22 cellular contexts compared by ENCODE assay signal in the genomic region with DNA sequence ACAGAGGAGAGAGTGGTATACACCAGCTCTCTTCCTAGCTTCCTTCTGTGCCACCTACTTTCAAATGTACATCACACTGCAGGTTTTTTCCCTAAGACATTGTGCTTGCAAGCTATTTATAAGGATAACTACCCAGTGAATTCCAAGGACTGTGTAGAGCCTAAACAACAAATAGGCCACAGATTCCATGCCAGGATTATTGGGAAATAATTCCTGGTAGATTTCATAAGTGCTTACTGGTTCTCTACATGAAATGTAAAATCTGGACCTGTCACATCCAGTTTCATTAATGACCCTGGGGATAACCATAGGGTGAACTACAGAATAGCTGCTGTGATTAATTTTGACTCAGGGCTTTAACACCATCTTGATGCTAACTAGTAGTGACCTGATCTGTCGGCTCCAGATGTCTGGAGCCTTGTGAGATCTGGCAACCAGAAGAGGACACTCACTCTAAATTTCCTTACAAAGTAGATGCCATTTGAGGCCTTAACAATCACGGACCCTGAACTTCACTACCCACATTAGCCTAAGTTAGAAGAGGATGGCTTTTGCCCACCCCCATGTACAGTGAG. TPM values are rescaled to one million over a fixed set of nuclear protein-coding genes. Genes with fewer than 3 reads are reported as not detected.
DNase-seq lines count a peak whose midpoint lies in the region; ATAC-seq and TF ChIP-seq lines count a peak whose summit lies in the region.
"Had no signal": no experiment of that assay in that cellular context is flagged by ENCODE, and none has a peak within 500 bp of the region (broad histone marks: within the 10 kb centered on the region; RNA-seq: fewer than 3 reads in every experiment).

No MANE protein-coding gene starts in this region.

- H3K4me3 ChIP-seq in fibroblast of the aortic adventitia (ENCODE audit: low read depth, low read length) (no peak overlapping the region), BE2C (ENCODE audit: low read depth, low read length) (no peak overlapping the region)
- H3K4me3 ChIP-seq: A549, GM12878, SK-N-MC had no signal

- H3K27ac Mint-ChIP-seq in brain (peak overlapping the region in 4 of 5 experiments; percentile 47 to 87 (median 61)), progenitor cell of endocrine pancreas (no peak overlapping the region)
- no peak overlapping the region for H3K27ac Mint-ChIP-seq in stimulated activated memory B cell treated with anti-CD40 and anti-IgM and Interleukin-4, amounts not matched to agents 10 μg/mL and 1 μg/mL and 100 μg/mL, for 72 hours
- H3K27ac Mint-ChIP-seq: CD8-positive, alpha-beta T cell had no signal

- H3K27me3 ChIP-seq in BE2C: no peaks in the 10 kb centered on the region

- no peaks in the 10 kb centered on the region for H3K4me1 ChIP-seq in BE2C

- H3K36me3 ChIP-seq in BE2C: no peaks in the 10 kb centered on the region

- no peak for TF ChIP-seq CTCF in brain (conservative IDR thresholded peaks at IDR 0.05)
- TF ChIP-seq CTCF in fibroblast of the aortic adventitia (IDR thresholded peaks at IDR 0.05; ENCODE audit: insufficient read depth, low read length): no peak
- TF ChIP-seq CTCF in progenitor cell of endocrine pancreas (IDR thresholded peaks at IDR 0.05; ENCODE audit: unreplicated experiment): no peak
- TF ChIP-seq CTCF in BE2C (IDR thresholded peaks at IDR 0.05; ENCODE audit: low read depth, low read length): no peak

- no peaks in the 10 kb centered on the region for H3K9me3 ChIP-seq in BE2C
- H3K9me3 ChIP-seq: A549, Caco-2 had no signal

- H3K27me3 Mint-ChIP-seq in brain (peaks cover 4% of the 10 kb centered on the region), progenitor cell of endocrine pancreas (no peaks in the 10 kb centered on the region)
- H3K27me3 Mint-ChIP-seq in stimulated activated memory B cell treated with anti-CD40 and anti-IgM and Interleukin-4, amounts not matched to agents 10 μg/mL and 1 μg/mL and 100 μg/mL, for 72 hours: no peaks in the 10 kb centered on the region

- H3K4me3 Mint-ChIP-seq in brain (peak overlapping the region in 1 of 5 experiments; percentile 8), progenitor cell of endocrine pancreas (ENCODE audit: low read depth) (no peak overlapping the region)
- no peak overlapping the region for H3K4me3 Mint-ChIP-seq in stimulated activated memory B cell treated with anti-CD40 and anti-IgM and Interleukin-4, amounts not matched to agents 10 μg/mL and 1 μg/mL and 100 μg/mL, for 72 hours
- H3K4me3 Mint-ChIP-seq: CD8-positive, alpha-beta T cell had no signal

- H3K9me3 Mint-ChIP-seq in brain (no peaks in the 10 kb centered on the region), progenitor cell of endocrine pancreas (ENCODE audit: low read depth) (no peaks in the 10 kb centered on the region)
- no peaks in the 10 kb centered on the region for H3K9me3 Mint-ChIP-seq in stimulated activated memory B cell treated with anti-CD40 and anti-IgM and Interleukin-4, amounts not matched to agents 10 μg/mL and 1 μg/mL and 100 μg/mL, for 72 hours
- H3K9me3 Mint-ChIP-seq: CD8-positive, alpha-beta T cell had no signal

- ATAC-seq in stimulated activated memory B cell treated with anti-CD40 and anti-IgM and Interleukin-4, amounts not matched to agents 10 μg/mL and 1 μg/mL and 100 μg/mL, for 72 hours: no peak
- ATAC-seq: A549; CD8-positive, alpha-beta T cell; GM12878 had no signal

- H3K36me3 Mint-ChIP-seq in brain: no peaks in the 10 kb centered on the region
- no peaks in the 10 kb centered on the region for H3K36me3 Mint-ChIP-seq in progenitor cell of endocrine pancreas (ENCODE audit: insufficient read depth)
- no peaks in the 10 kb centered on the region for H3K36me3 Mint-ChIP-seq in stimulated activated memory B cell treated with anti-CD40 and anti-IgM and Interleukin-4, amounts not matched to agents 10 μg/mL and 1 μg/mL and 100 μg/mL, for 72 hours
- H3K36me3 Mint-ChIP-seq: CD8-positive, alpha-beta T cell had no signal

- DNase-seq in NCI-H82 treated with DMSO at 0.1 percent for 48 hours (lab: John Stamatoyannopoulos, UW; ENCODE audit: unreplicated experiment) (peak; percentile 24), fibroblast of the aortic adventitia (ENCODE audit: low read depth) (peak; percentile 33), retina (peak; percentile 71), progenitor cell of endocrine pancreas (ENCODE audit: low spot score, unreplicated experiment) (no peak), BE2C (no peak)
- DNase-seq: Caco-2; CD8-positive, alpha-beta T cell; EL; GDM1; NCI-H1092 treated with DMSO at 0.1 percent for 48 hours; NCI-H1436; NCI-H187; NCI-H2081 treated with DMSO at 0.1 percent for 48 hours; NCI-H2171 treated with DMSO at 0.1 percent for 48 hours; NCI-H345; NCI-H510A treated with DMSO at 0.1 percent for 48 hours; SIG-M5 had no signal

- peaks cover 37% of the 10 kb centered on the region for H3K4me1 Mint-ChIP-seq in brain
- peaks cover 3% of the 10 kb centered on the region for H3K4me1 Mint-ChIP-seq in progenitor cell of endocrine pancreas (ENCODE audit: low read depth)
- no peaks in the 10 kb centered on the region for H3K4me1 Mint-ChIP-seq in stimulated activated memory B cell treated with anti-CD40 and anti-IgM and Interleukin-4, amounts not matched to agents 10 μg/mL and 1 μg/mL and 100 μg/mL, for 72 hours

RNA-seq across cellular contexts. Expression of a gene that starts 34.3 kb away (rescaled TPM):
- polyA plus RNA-seq in brain (ENCODE audit: insufficient read depth, low read depth, low replicate concordance): 2.5 TPM
- total RNA-seq in fibroblast of the aortic adventitia (ENCODE audit: low replicate concordance) (5.0 and 11.0 TPM in 2 replicates), progenitor cell of endocrine pancreas (22.6 and 23.9 TPM in 2 replicates)
- 9.6 TPM for polyA plus RNA-seq in BE2C (2012; ENCODE audit: insufficient read depth, insufficient read length, low read depth)

Comparison
In these comparisons a context has a peak if more than half of its experiments do, and no peak if none do; other contexts are left out.
1. DNase-seq: peak in NCI-H82 treated with DMSO at 0.1 percent for 48 hours (single experiment), fibroblast of the aortic adventitia (single experiment) and retina (single experiment); none in progenitor cell of endocrine pancreas (single experiment) and BE2C (single experiment).
2. H3K27ac Mint-ChIP-seq: peak in brain (4 of 5); none in progenitor cell of endocrine pancreas (single experiment) and stimulated activated memory B cell treated with anti-CD40 and anti-IgM and Interleukin-4, amounts not matched to agents 10 μg/mL and 1 μg/mL and 100 μg/mL, for 72 hours (single experiment).